In genomic region chr22:43128116-43128515, GRCh38 we compare ENCODE assay signal across 14 cellular contexts. TPM values are rescaled to one million over a fixed set of nuclear protein-coding genes. Genes with fewer than 3 reads are reported as not detected.
A peak's percentile ranks its signal among the peaks of the same experiment; 100 is the strongest.
DNase-seq lines count a peak whose midpoint lies in the region; ATAC-seq and TF ChIP-seq lines count a peak whose summit lies in the region.
"Had no signal": no experiment of that assay in that cellular context is flagged by ENCODE, and none has a peak within 500 bp of the region (broad histone marks: within the 10 kb centered on the region; RNA-seq: fewer than 3 reads in every experiment).

No MANE protein-coding gene starts in this region.

- H3K36me3 ChIP-seq in KMS-11 (ENCODE audit: insufficient read depth): no peaks in the 10 kb centered on the region
- peaks cover 9 to 19% of the 10 kb centered on the region in 2 donors for H3K36me3 ChIP-seq in mucosa of rectum (ENCODE audit: control insufficient read depth in 2 of 2, insufficient read depth in 2 of 2, low read length in 2 of 2)

- H3K27ac ChIP-seq in KMS-11: no peak overlapping the region
- peak overlapping the region; percentile 78 to 91 for H3K27ac ChIP-seq in mucosa of rectum (ENCODE audit: low read depth in 2 of 2, low read length in 2 of 2)
- H3K27ac ChIP-seq: left ventricle myocardium inferior had no signal

- H3K9ac ChIP-seq in KMS-11 (no peak overlapping the region), mucosa of rectum (ENCODE audit: low read depth in 1 of 2, low read length in 2 of 2) (peak overlapping the region; percentile 65 to 84)

- ATAC-seq in left lobe of liver: no peak
- no peak for ATAC-seq in HG03139 (IDR thresholded peaks at IDR 0.05; ENCODE audit: unreplicated experiment)
- ATAC-seq: effector memory CD8-positive, alpha-beta T cell had no signal

- TF ChIP-seq CTCF in KMS-11 (conservative IDR thresholded peaks at IDR 0.05; ENCODE audit: low read depth, low read length): no peak

- H3K79me2 ChIP-seq in KMS-11 (ENCODE audit: insufficient read depth, low read depth): no peaks in the 10 kb centered on the region

- H3K4me3 ChIP-seq in KMS-11 (IDR thresholded peaks at IDR 0.05; ENCODE audit: insufficient read depth, low read depth, low read length) (no peak overlapping the region), mucosa of rectum (ENCODE audit: low read length in 2 of 2) (peak overlapping the region; percentile 38 to 60)
- H3K4me3 ChIP-seq: left ventricle myocardium inferior had no signal

- DNase-seq in CD1c-positive myeloid dendritic cell (ENCODE audit: extremely low spot score) (peak; percentile 16), UCSD-AML1 (lab: John Stamatoyannopoulos, UW; ENCODE audit: unreplicated experiment) (peak; percentile 59), left lobe of liver (ENCODE audit: low spot score) (no peak), NCI-H82 (lab: John Stamatoyannopoulos, UW) (no peak)
- DNase-seq in activated CD8-positive, alpha-beta memory T cell treated with anti-CD3 and anti-CD28 coated beads for 24 hours: no peak
- DNase-seq: effector memory CD8-positive, alpha-beta T cell; left ventricle myocardium inferior; naive B cell; NCI-H748 treated with DMSO at 0.1 percent for 48 hours; SHP77 had no signal

- no peak overlapping the region for H2AFZ ChIP-seq in KMS-11 (ENCODE audit: low read depth)

- H3K4me2 ChIP-seq in KMS-11: peak overlapping the region; percentile 77; the same call in 1 of the 2 replicates

- H3K27me3 ChIP-seq in KMS-11 (ENCODE audit: insufficient read depth, low read depth): no peaks in the 10 kb centered on the region
- no peaks in the 10 kb centered on the region for H3K27me3 ChIP-seq in mucosa of rectum (ENCODE audit: control insufficient read depth in 2 of 2, insufficient read depth in 2 of 2, low read length in 2 of 2)

- no peaks in the 10 kb centered on the region for H4K20me1 ChIP-seq in KMS-11 (ENCODE audit: insufficient read depth)

- H3K4me1 ChIP-seq in KMS-11 (ENCODE audit: low read depth, poor library complexity, severe bottlenecking): peaks cover 41% of the 10 kb centered on the region
- H3K4me1 ChIP-seq in mucosa of rectum (ENCODE audit: control insufficient read depth in 2 of 2, insufficient read depth in 2 of 2, low read length in 2 of 2): peaks cover 32 to 59% of the 10 kb centered on the region in 2 donors

- H3K9me3 ChIP-seq in mucosa of rectum (ENCODE audit: control insufficient read depth in 2 of 2, low read length in 2 of 2): no peaks in the 10 kb centered on the region
- H3K9me3 ChIP-seq: left ventricle myocardium inferior had no signal

RNA-seq across cellular contexts. Expression of gene MCAT, which starts 15.1 kb away (rescaled TPM):
- 13.6 TPM for total RNA-seq in left lobe of liver

RNA-seq across cellular contexts. Expression of gene BIK, which starts 17.6 kb away (rescaled TPM):
- 0.25 TPM for total RNA-seq in left lobe of liver
- total RNA-seq: posterior vena cava had no signal

RNA-seq across cellular contexts. Expression of gene TSPO, which starts 23.2 kb away (rescaled TPM):
- 32.2 TPM for total RNA-seq in left lobe of liver

RNA-seq across cellular contexts. Expression of gene TTLL1, which starts 38.9 kb away (rescaled TPM):
- 0.65 TPM for total RNA-seq in left lobe of liver

RNA-seq across cellular contexts. Expression of gene TTLL12, which starts 58.8 kb away (rescaled TPM):
- 26.6 TPM for total RNA-seq in left lobe of liver

Comparison
In these comparisons a context has a peak if more than half of its experiments do, and no peak if none do; other contexts are left out.
1. DNase-seq: peak in CD1c-positive myeloid dendritic cell (single experiment) and UCSD-AML1 (single experiment); none in left lobe of liver (single experiment), NCI-H82 (single experiment) and activated CD8-positive, alpha-beta memory T cell treated with anti-CD3 and anti-CD28 coated beads for 24 hours (single experiment).